10 cellular contexts compared by ENCODE assay signal in the genomic region with DNA sequence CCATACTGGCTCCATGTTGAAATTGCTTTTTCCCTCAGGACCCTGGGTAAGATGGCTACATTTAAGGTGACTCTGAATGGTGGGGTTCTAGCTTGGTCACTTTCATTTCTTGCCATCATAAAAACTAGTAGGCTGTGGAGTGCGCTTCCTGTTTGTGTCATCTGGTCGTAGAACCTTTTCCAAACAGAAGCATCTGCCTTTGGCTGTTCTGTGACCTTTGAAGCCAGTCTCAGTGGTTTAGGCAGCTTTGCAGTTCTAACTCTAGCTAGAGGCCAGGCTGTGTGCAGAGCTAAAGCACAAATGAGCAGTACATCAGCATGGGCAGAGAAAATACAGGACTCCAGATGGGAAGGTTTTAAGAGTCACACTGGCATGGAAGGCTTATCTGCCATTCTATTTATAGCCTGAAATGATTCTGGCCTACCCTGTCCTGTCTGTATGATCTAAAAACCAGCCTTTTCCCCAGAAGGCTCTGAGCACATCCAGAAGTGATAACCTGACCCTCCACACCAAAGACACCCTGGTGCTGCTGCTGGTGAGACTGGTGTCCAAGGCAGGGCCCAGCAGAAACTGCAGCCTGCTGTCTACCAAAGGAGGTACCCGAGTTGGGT. TPM values are rescaled to one million over a fixed set of nuclear protein-coding genes. Genes with fewer than 3 reads are reported as not detected.
DNase-seq lines count a peak whose midpoint lies in the region; ATAC-seq and TF ChIP-seq lines count a peak whose summit lies in the region.
"Had no signal": no experiment of that assay in that cellular context is flagged by ENCODE, and none has a peak within 500 bp of the region (broad histone marks: within the 10 kb centered on the region; RNA-seq: fewer than 3 reads in every experiment).

No MANE protein-coding gene starts in this region.

- peak overlapping the region; percentile 5 for H4K91ac ChIP-seq in neuronal stem cell (ENCODE audit: low read depth, low read length, poor library complexity)

- H3K36me3 ChIP-seq in GM23338 (ENCODE audit: insufficient read depth) (peaks cover 4% of the 10 kb centered on the region; the same call in 1 of the 2 replicates), neuronal stem cell (replicated peaks in 1 of 2; ENCODE audit: control insufficient read depth in 2 of 2, insufficient read depth in 2 of 2, low read length in 2 of 2) (peaks cover 8 to 55% of the 10 kb centered on the region in 2 donors)

- H3K27me3 Mint-ChIP-seq in GM23338 (ENCODE audit: insufficient read depth, low read depth, poor library complexity): peaks cover 4% of the 10 kb centered on the region
- H3K27me3 Mint-ChIP-seq in activated naive CD8-positive, alpha-beta T cell treated with anti-CD3 and anti-CD28 coated beads, Interleukin-2, amount 50 U/mL, for 24 hours: no peaks in the 10 kb centered on the region

- H4K8ac ChIP-seq in neuronal stem cell (ENCODE audit: low read depth, low read length): no peak overlapping the region

- H3K18ac ChIP-seq in neuronal stem cell (ENCODE audit: low read length): no peak overlapping the region

- H3K4me2 ChIP-seq in GM23338 (no peak overlapping the region), neuronal stem cell (ENCODE audit: insufficient read depth, low read length, poor library complexity, severe bottlenecking) (no peak overlapping the region)

- DNase-seq in COLO668 (lab: John Stamatoyannopoulos, UW; ENCODE audit: unreplicated experiment) (peak; percentile 14), GM23338 (ENCODE audit: low spot score) (no peak), neuronal stem cell (ENCODE audit: low spot score) (no peak), NCI-H2029 (lab: John Stamatoyannopoulos, UW) (no peak), pons (ENCODE audit: low spot score) (no peak), SW 1271 (lab: John Stamatoyannopoulos, UW) (no peak)
- DNase-seq in activated naive CD8-positive, alpha-beta T cell treated with anti-CD3 and anti-CD28 coated beads, Interleukin-2, amount 50 U/mL, for 24 hours: peak; percentile 27
- DNase-seq: NCI-H1417 had no signal

- H3K36me3 Mint-ChIP-seq in GM23338 (ENCODE audit: low read depth): peaks cover 37% of the 10 kb centered on the region
- H3K36me3 Mint-ChIP-seq in activated naive CD8-positive, alpha-beta T cell treated with anti-CD3 and anti-CD28 coated beads, Interleukin-2, amount 50 U/mL, for 24 hours (ENCODE audit: low read depth): peaks cover 22% of the 10 kb centered on the region

- H3K4me3 ChIP-seq in GM23338 (no peak overlapping the region), neuronal stem cell (ENCODE audit: low read length in 2 of 2) (no peak overlapping the region)
- H3K4me3 ChIP-seq: SJSA1 had no signal

- H2BK5ac ChIP-seq in neuronal stem cell (ENCODE audit: low read length): no peak overlapping the region

- ATAC-seq in GM23338: no peak
- peak; percentile 94 for ATAC-seq in activated naive CD8-positive, alpha-beta T cell treated with anti-CD3 and anti-CD28 coated beads, Interleukin-2, amount 50 U/mL, for 24 hours
- ATAC-seq in GM21737 (IDR thresholded peaks at IDR 0.05; ENCODE audit: unreplicated experiment): no peak

- no peak overlapping the region for H2BK120ac ChIP-seq in neuronal stem cell (ENCODE audit: low read depth, low read length)

- H3K9me3 ChIP-seq in neuronal stem cell (replicated peaks in 1 of 2; ENCODE audit: control insufficient read depth in 2 of 2, insufficient read depth in 1 of 2, low read depth in 1 of 2, low read length in 2 of 2): no peaks in the 10 kb centered on the region
- H3K9me3 ChIP-seq: SJSA1 had no signal

- no peaks in the 10 kb centered on the region for H3K79me1 ChIP-seq in neuronal stem cell (ENCODE audit: low read depth, low read length)

- H3K4me1 ChIP-seq in GM23338 (ENCODE audit: insufficient read depth) (no peaks in the 10 kb centered on the region; the same call in 1 of the 2 replicates), neuronal stem cell (ENCODE audit: control insufficient read depth in 2 of 2, insufficient read depth in 1 of 2, low read depth in 1 of 2, low read length in 2 of 2) (no peaks in the 10 kb centered on the region)
- H3K4me1 ChIP-seq: SJSA1 had no signal

- peak overlapping the region; percentile 48 for H3K27ac ChIP-seq in GM23338 (ENCODE audit: low read depth)
- no peak overlapping the region for H3K27ac ChIP-seq in neuronal stem cell (replicated peaks; ENCODE audit: low read length)
- H3K27ac ChIP-seq: SJSA1 had no signal

- peaks cover 2% of the 10 kb centered on the region; the same call in 2 of the 3 replicates for H3K4me1 Mint-ChIP-seq in GM23338
- peaks cover 38% of the 10 kb centered on the region for H3K4me1 Mint-ChIP-seq in activated naive CD8-positive, alpha-beta T cell treated with anti-CD3 and anti-CD28 coated beads, Interleukin-2, amount 50 U/mL, for 24 hours

- no peak overlapping the region for H3K9ac ChIP-seq in neuronal stem cell (ENCODE audit: low read depth, low read length, poor library complexity)

- no peaks in the 10 kb centered on the region for H3K79me2 ChIP-seq in GM23338 (replicated peaks; ENCODE audit: insufficient read depth)

- H3K14ac ChIP-seq in neuronal stem cell (ENCODE audit: low read length): no peak overlapping the region

- no peak overlapping the region for H2BK12ac ChIP-seq in neuronal stem cell (ENCODE audit: low read length)

- H2AFZ ChIP-seq in GM23338: no peak overlapping the region
- H2AFZ ChIP-seq in neuronal stem cell (ENCODE audit: low read length): no peak overlapping the region

- H3K27ac Mint-ChIP-seq in GM23338: no peak overlapping the region
- H3K27ac Mint-ChIP-seq in activated naive CD8-positive, alpha-beta T cell treated with anti-CD3 and anti-CD28 coated beads, Interleukin-2, amount 50 U/mL, for 24 hours: peak overlapping the region; percentile 86

- H3K27me3 ChIP-seq in GM23338 (ENCODE audit: insufficient read depth) (no peaks in the 10 kb centered on the region), neuronal stem cell (ENCODE audit: control insufficient read depth in 3 of 3, insufficient read depth in 3 of 3, low read depth in 1 of 3, low read length in 3 of 3) (no peaks in the 10 kb centered on the region)
- H3K27me3 ChIP-seq: SJSA1 had no signal

- no CpG with 5 or more reads among the region's 3 CpGs for WGBS in neuronal stem cell (ENCODE audit: extremely low coverage in 2 of 2, insufficient read length in 2 of 2, insufficient replicate concordance in 1 of 2), 2 donors

- H4K20me1 ChIP-seq in GM23338 (replicated peaks; ENCODE audit: insufficient read depth): no peaks in the 10 kb centered on the region; the same call in 1 of the 2 replicates

- H3K9me3 Mint-ChIP-seq in GM23338: no peaks in the 10 kb centered on the region
- no peaks in the 10 kb centered on the region for H3K9me3 Mint-ChIP-seq in activated naive CD8-positive, alpha-beta T cell treated with anti-CD3 and anti-CD28 coated beads, Interleukin-2, amount 50 U/mL, for 24 hours

- peaks cover 9% of the 10 kb centered on the region; the same call in 1 of the 2 replicates for H3F3A ChIP-seq in GM23338 (replicated peaks; ENCODE audit: low read depth)

- H3K4me3 Mint-ChIP-seq in GM23338: no peak overlapping the region
- peak overlapping the region; percentile 40 for H3K4me3 Mint-ChIP-seq in activated naive CD8-positive, alpha-beta T cell treated with anti-CD3 and anti-CD28 coated beads, Interleukin-2, amount 50 U/mL, for 24 hours

- H2AK5ac ChIP-seq in neuronal stem cell (ENCODE audit: low read depth, low read length): no peak overlapping the region

- TF ChIP-seq CTCF in GM23338 (conservative IDR thresholded peaks at IDR 0.05; ENCODE audit: low read depth in 2 of 2): no peak

- no peaks in the 10 kb centered on the region for H3K9me2 ChIP-seq in GM23338 (ENCODE audit: insufficient read depth)

- no peak overlapping the region for H2BK15ac ChIP-seq in neuronal stem cell (ENCODE audit: low read length)

- no peak overlapping the region for H3K4ac ChIP-seq in neuronal stem cell (ENCODE audit: low read length)

- no peak overlapping the region for H3K23ac ChIP-seq in neuronal stem cell (ENCODE audit: low read depth, low read length, poor library complexity)

TF ChIP-seq in GM23338, 12 proteins besides CTCF, POLR2A, EP300 and RAD21 (continues in another document):
- no peak for TF ChIP-seq JUNB (IDR thresholded peaks at IDR 0.05; ENCODE audit: unreplicated experiment)
- TF ChIP-seq ZNF114 (CRISPR knock-in tag; IDR thresholded peaks at IDR 0.05): no peak
- TF ChIP-seq NANOG (IDR thresholded peaks at IDR 0.05; ENCODE audit: borderline replicate concordance): no peak
- no peak for TF ChIP-seq EZH2phosphoT487 (IDR thresholded peaks at IDR 0.05; ENCODE audit: unreplicated experiment)

RNA-seq across cellular contexts. Expression of gene ESRP2, which starts 8.6 kb away (rescaled TPM):
- total RNA-seq in GM23338 (2014; rRNA removed; shearing (Covaris generic)): 42.7 and 44.0 TPM in 2 replicates
- polyA plus RNA-seq in GM23338 (2016; fragmentation: Nextera tagmentation; extraction: Ambion mirVana): 16.2 TPM in 2 replicates
- 0.15 TPM for polyA plus RNA-seq in neuronal stem cell (2013, experiment 1 of 2)
- polyA plus RNA-seq in neuronal stem cell (2013, experiment 2 of 2): 0.12 TPM

RNA-seq across cellular contexts. Expression of gene PLA2G15, which starts 17.9 kb away (rescaled TPM):
- total RNA-seq in GM23338 (2014; rRNA removed; shearing (Covaris generic)): 14.8 and 14.9 TPM in 2 replicates
- 3.1 TPM in 2 replicates for polyA plus RNA-seq in GM23338 (2016; fragmentation: Nextera tagmentation; extraction: Ambion mirVana)
- polyA plus RNA-seq in neuronal stem cell (2013, experiment 1 of 2): 5.4 TPM
- polyA plus RNA-seq in neuronal stem cell (2013, experiment 2 of 2): 5.7 TPM

RNA-seq across cellular contexts. Expression of gene SLC7A6, which starts 37.0 kb away (rescaled TPM):
- total RNA-seq in GM23338 (2014; rRNA removed; shearing (Covaris generic)): 19.7 and 30.9 TPM in 2 replicates
- polyA plus RNA-seq in GM23338 (2016; fragmentation: Nextera tagmentation; extraction: Ambion mirVana): 15.0 and 16.6 TPM in 2 replicates
- 9.0 TPM for polyA plus RNA-seq in neuronal stem cell (2013, experiment 1 of 2)
- polyA plus RNA-seq in neuronal stem cell (2013, experiment 2 of 2): 8.7 TPM

Comparison
In these comparisons a context has a peak if more than half of its experiments do, and no peak if none do; other contexts are left out.
1. DNase-seq: peak in COLO668 (single experiment) and activated naive CD8-positive, alpha-beta T cell treated with anti-CD3 and anti-CD28 coated beads, Interleukin-2, amount 50 U/mL, for 24 hours (single experiment); none in GM23338 (single experiment), neuronal stem cell (single experiment), NCI-H2029 (single experiment), pons (single experiment) and SW 1271 (0 of 2).